20 cellular contexts compared by ENCODE assay signal in genomic region chrX:18490816-18491215, GRCh38.
"Had no signal": no experiment of that assay in that cellular context is flagged by ENCODE, and none has a peak within 500 bp of the region (broad histone marks: within the 10 kb centered on the region; RNA-seq: fewer than 3 reads in every experiment).

No MANE protein-coding gene starts in this region.

- H3K36me3 ChIP-seq: neutrophil, tibial artery, uterus had no signal

- DNase-seq: activated B cell treated with CpG ODN at 0.5 μM for 24 hours; activated CD4-positive, alpha-beta T cell treated with anti-CD3 and anti-CD28 coated beads for 48 hours; activated CD8-positive, alpha-beta memory T cell treated with anti-CD3 and anti-CD28 coated beads, Interleukin-2, amount 50 U/mL, for 4 hours; activated CD8-positive, alpha-beta T cell treated with anti-CD3 and anti-CD28 coated beads, Interleukin-2, amount 10 ng/mL, durations not matched to agents 7 days and 5 days; activated effector memory CD4-positive, alpha-beta T cell treated with anti-CD3 and anti-CD28 coated beads, Interleukin-2, amount 50 U/mL, for 16 hours; activated T-cell treated with anti-CD3 and anti-CD28 coated beads, Interleukin-2, amount 50 U/mL, for 48 hours; cortex of kidney; effector memory CD4-positive, alpha-beta T cell; hippocampal formation; naive B cell; retina; stimulated activated CD4-positive, alpha-beta T cell treated with anti-CD3 and anti-CD28 coated beads, Interleukin-15, amount 100 ng/mL, for 24 hours; stimulated activated CD4-positive, alpha-beta T cell treated with anti-CD3 and anti-CD28 coated beads, Interleukin-4, amount 100 ng/mL, for 24 hours; stimulated activated naive CD4-positive, alpha-beta T cell; tibial artery; uterus had no signal

- H3K4me1 ChIP-seq: tibial artery, uterus had no signal

- ATAC-seq: activated CD8-positive, alpha-beta T cell treated with anti-CD3 and anti-CD28 coated beads, Interleukin-2, amount 10 ng/mL, durations not matched to agents 7 days and 5 days; activated naive CD4-positive, alpha-beta T cell treated with anti-CD3 and anti-CD28 coated beads, Interleukin-2, amount 50 U/mL, for 72 hours had no signal

- H3K4me3 ChIP-seq: lung, tibial artery, uterus had no signal

- H3K9me3 ChIP-seq: neutrophil, tibial artery, uterus had no signal

- H3K27me3 ChIP-seq: neutrophil, tibial artery, uterus had no signal

- H3K27ac ChIP-seq: epithelial cell of prostate, neutrophil, tibial artery, uterus had no signal
